Comparison of ENCODE assay signal across 8 cellular contexts in genomic region chr1:18109756-18110597, GRCh38. TPM values are rescaled to one million over a fixed set of nuclear protein-coding genes. Genes with fewer than 3 reads are reported as not detected.
DNase-seq lines count a peak whose midpoint lies in the region; ATAC-seq and TF ChIP-seq lines count a peak whose summit lies in the region.

No MANE protein-coding gene starts in this region.

- DNase-seq in NCI-H345 (lab: John Stamatoyannopoulos, UW), result peak; percentile 38
- no peak for DNase-seq in epithelial cell of proximal tubule (ENCODE audit: low read depth)
- DNase-seq in osteoblast (ENCODE audit: insufficient read length, low spot score, missing footprints), result peak; percentile 85
- DNase-seq in T1000 (lab: John Stamatoyannopoulos, UW), result no peak

- no peaks in the 10 kb centered on the region for H4K20me1 ChIP-seq in osteoblast (ENCODE audit: insufficient read depth, low read length)

- TF ChIP-seq CTCF in epithelial cell of proximal tubule (conservative IDR thresholded peaks at IDR 0.05; ENCODE audit: low read depth, low read length), result peak; percentile 28
- TF ChIP-seq CTCF in osteoblast (IDR thresholded peaks at IDR 0.05; ENCODE audit: extremely low read depth, low read depth, low read length), result no peak

- peak overlapping the region; percentile 60; the same call in 1 of the 2 replicates for H3K9ac ChIP-seq in ES-I3 (ENCODE audit: low read depth, low read length)

- H3K4me1 ChIP-seq in ES-I3 (ENCODE audit: insufficient read depth, low read length) (peaks cover 3% of the 10 kb centered on the region), osteoblast (ENCODE audit: insufficient read depth, low read length) (no peaks in the 10 kb centered on the region)

- ATAC-seq in HG03520 (IDR thresholded peaks at IDR 0.05; ENCODE audit: unreplicated experiment) (no peak), GM19463 (IDR thresholded peaks at IDR 0.05; ENCODE audit: unreplicated experiment) (no peak), GM21717 (IDR thresholded peaks at IDR 0.05; ENCODE audit: unreplicated experiment) (no peak)

- H3K27me3 ChIP-seq in osteoblast (ENCODE audit: insufficient read depth, low read length), result peaks cover 64% of the 10 kb centered on the region

- H3K36me3 ChIP-seq in ES-I3 (ENCODE audit: insufficient read depth, low read length), result no peaks in the 10 kb centered on the region
- no peaks in the 10 kb centered on the region for H3K36me3 ChIP-seq in osteoblast (ENCODE audit: insufficient read depth, low read length)

- H3K9me3 ChIP-seq in ES-I3 (ENCODE audit: control insufficient read depth, insufficient read depth, low read length), result no peaks in the 10 kb centered on the region
- H3K9me3 ChIP-seq in osteoblast (ENCODE audit: low read depth, low read length), result no peaks in the 10 kb centered on the region

- H3K79me2 ChIP-seq in osteoblast (ENCODE audit: insufficient read depth, low read length), result no peaks in the 10 kb centered on the region

- H3K4me3 ChIP-seq in epithelial cell of proximal tubule (ENCODE audit: low read depth, low read length), result no peak overlapping the region
- no peak overlapping the region for H3K4me3 ChIP-seq in osteoblast (ENCODE audit: insufficient read depth, low read length)

- H3K4me2 ChIP-seq in osteoblast (ENCODE audit: insufficient read depth, low read length), result no peak overlapping the region

- H3K27ac ChIP-seq in osteoblast (ENCODE audit: low read depth, low read length), result no peak overlapping the region

- H2AFZ ChIP-seq in osteoblast (ENCODE audit: low read length), result no peak overlapping the region

RNA-seq across cellular contexts. Expression of gene IGSF21, which starts 2.4 kb away (rescaled TPM):
- total RNA-seq in epithelial cell of proximal tubule (not detected in 2 replicates), osteoblast (not detected in 2 replicates)

Comparison
In these comparisons a context has a peak if more than half of its experiments do, and no peak if none do; other contexts are left out.
1. DNase-seq: peak in NCI-H345 (single experiment) and osteoblast (single experiment); none in epithelial cell of proximal tubule (single experiment) and T1000 (single experiment).